Comparison of ENCODE assay signal across 2 cellular contexts in the genomic region with DNA sequence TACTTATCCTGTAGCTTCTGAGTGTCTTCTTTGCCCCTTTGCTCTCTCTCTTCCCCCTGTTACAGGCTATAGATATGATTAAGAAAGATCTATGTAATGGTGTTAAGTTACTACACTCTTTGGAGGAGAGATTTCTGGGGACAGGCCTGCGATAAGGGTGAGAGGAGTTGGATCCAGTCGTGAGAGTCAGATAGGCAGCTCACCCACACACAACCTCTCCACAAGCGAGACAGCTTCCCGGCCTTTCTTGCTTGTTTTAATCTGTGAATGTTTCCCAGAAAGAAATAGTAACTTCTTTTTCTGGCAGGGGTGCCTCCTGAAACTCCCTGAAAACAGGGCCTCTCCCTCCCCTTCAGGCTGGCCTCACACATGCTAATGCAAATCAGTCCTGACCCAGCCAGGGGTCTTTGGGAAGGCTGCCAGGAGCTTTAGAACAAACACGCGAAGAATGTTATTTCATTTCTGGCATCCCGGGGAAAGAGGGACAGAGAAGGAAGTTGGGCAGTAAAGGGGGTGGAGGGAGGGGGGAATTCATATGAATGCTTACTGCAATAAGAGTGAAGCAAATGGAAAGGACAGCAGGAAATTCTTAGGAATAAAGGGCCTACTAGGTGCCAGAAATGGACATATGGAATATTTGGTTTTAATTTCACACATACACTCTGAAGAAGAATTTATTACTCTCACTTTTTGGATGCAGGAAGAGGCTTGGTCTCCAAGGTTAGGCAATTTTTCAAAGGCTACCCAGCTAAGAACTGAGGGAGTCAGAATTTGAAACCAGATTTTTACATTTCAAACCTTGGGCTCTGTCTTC.
TF ChIP-seq lines count a peak whose summit lies in the region.

No MANE protein-coding gene starts in this region.

TF ChIP-seq in liver, 16 proteins besides CTCF, POLR2A, EP300 and RAD21 (continued from another document):
- TF ChIP-seq, protein P1, sequence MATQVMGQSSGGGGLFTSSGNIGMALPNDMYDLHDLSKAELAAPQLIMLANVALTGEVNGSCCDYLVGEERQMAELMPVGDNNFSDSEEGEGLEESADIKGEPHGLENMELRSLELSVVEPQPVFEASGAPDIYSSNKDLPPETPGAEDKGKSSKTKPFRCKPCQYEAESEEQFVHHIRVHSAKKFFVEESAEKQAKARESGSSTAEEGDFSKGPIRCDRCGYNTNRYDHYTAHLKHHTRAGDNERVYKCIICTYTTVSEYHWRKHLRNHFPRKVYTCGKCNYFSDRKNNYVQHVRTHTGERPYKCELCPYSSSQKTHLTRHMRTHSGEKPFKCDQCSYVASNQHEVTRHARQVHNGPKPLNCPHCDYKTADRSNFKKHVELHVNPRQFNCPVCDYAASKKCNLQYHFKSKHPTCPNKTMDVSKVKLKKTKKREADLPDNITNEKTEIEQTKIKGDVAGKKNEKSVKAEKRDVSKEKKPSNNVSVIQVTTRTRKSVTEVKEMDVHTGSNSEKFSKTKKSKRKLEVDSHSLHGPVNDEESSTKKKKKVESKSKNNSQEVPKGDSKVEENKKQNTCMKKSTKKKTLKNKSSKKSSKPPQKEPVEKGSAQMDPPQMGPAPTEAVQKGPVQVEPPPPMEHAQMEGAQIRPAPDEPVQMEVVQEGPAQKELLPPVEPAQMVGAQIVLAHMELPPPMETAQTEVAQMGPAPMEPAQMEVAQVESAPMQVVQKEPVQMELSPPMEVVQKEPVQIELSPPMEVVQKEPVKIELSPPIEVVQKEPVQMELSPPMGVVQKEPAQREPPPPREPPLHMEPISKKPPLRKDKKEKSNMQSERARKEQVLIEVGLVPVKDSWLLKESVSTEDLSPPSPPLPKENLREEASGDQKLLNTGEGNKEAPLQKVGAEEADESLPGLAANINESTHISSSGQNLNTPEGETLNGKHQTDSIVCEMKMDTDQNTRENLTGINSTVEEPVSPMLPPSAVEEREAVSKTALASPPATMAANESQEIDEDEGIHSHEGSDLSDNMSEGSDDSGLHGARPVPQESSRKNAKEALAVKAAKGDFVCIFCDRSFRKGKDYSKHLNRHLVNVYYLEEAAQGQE (IDR thresholded peaks at IDR 0.05): no peak
- TF ChIP-seq RXRA (IDR thresholded peaks at IDR 0.05): peak in 1 of 2 donors; percentile 20
- no peak for TF ChIP-seq JUND (IDR thresholded peaks at IDR 0.05)
- TF ChIP-seq NR2F2 (IDR thresholded peaks at IDR 0.05): peak; percentile 81
- no peak for TF ChIP-seq TAF1 (conservative IDR thresholded peaks at IDR 0.05)
- no peak for TF ChIP-seq HNF4G (IDR thresholded peaks at IDR 0.05)

TF ChIP-seq in HepG2, 621 proteins besides CTCF, POLR2A, EP300 and RAD21:
- TF ChIP-seq, protein P2, sequence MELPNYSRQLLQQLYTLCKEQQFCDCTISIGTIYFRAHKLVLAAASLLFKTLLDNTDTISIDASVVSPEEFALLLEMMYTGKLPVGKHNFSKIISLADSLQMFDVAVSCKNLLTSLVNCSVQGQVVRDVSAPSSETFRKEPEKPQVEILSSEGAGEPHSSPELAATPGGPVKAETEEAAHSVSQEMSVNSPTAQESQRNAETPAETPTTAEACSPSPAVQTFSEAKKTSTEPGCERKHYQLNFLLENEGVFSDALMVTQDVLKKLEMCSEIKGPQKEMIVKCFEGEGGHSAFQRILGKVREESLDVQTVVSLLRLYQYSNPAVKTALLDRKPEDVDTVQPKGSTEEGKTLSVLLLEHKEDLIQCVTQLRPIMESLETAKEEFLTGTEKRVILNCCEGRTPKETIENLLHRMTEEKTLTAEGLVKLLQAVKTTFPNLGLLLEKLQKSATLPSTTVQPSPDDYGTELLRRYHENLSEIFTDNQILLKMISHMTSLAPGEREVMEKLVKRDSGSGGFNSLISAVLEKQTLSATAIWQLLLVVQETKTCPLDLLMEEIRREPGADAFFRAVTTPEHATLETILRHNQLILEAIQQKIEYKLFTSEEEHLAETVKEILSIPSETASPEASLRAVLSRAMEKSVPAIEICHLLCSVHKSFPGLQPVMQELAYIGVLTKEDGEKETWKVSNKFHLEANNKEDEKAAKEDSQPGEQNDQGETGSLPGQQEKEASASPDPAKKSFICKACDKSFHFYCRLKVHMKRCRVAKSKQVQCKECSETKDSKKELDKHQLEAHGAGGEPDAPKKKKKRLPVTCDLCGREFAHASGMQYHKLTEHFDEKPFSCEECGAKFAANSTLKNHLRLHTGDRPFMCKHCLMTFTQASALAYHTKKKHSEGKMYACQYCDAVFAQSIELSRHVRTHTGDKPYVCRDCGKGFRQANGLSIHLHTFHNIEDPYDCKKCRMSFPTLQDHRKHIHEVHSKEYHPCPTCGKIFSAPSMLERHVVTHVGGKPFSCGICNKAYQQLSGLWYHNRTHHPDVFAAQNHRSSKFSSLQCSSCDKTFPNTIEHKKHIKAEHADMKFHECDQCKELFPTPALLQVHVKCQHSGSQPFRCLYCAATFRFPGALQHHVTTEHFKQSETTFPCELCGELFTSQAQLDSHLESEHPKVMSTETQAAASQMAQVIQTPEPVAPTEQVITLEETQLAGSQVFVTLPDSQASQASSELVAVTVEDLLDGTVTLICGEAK (IDR thresholded peaks at IDR 0.05): no peak
- TF ChIP-seq, protein P2 (CRISPR knock-in tag; IDR thresholded peaks at IDR 0.05): no peak
- no peak for TF ChIP-seq NAIF1 (CRISPR knock-in tag; IDR thresholded peaks at IDR 0.05; ENCODE audit: borderline replicate concordance)
- no peak for TF ChIP-seq PHF20 (CRISPR knock-in tag; IDR thresholded peaks at IDR 0.05)
- TF ChIP-seq ISL2 (CRISPR knock-in tag; IDR thresholded peaks at IDR 0.05): no peak
- TF ChIP-seq ZNF713 (CRISPR knock-in tag; IDR thresholded peaks at IDR 0.05): no peak
- no peak for TF ChIP-seq ZNF567 (CRISPR knock-in tag; IDR thresholded peaks at IDR 0.05; ENCODE audit: borderline replicate concordance)
- TF ChIP-seq, protein P3, sequence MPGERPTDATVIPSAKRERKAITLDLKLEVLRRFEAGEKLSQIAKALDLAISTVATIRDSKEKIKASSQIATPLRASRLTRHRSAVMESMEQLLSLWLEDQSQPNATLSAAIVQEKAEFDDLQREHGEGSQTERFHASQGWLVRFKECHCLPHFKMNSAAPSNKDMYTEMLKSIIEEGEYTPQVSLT (CRISPR knock-in tag; IDR thresholded peaks at IDR 0.05; ENCODE audit: borderline replicate concordance, low read depth): no peak
- TF ChIP-seq ZNF234 (CRISPR knock-in tag; conservative IDR thresholded peaks at IDR 0.05): no peak
- no peak for TF ChIP-seq SALL2 (CRISPR knock-in tag; IDR thresholded peaks at IDR 0.05)
- no peak for TF ChIP-seq TRIM24 (CRISPR knock-in tag; IDR thresholded peaks at IDR 0.05)
- TF ChIP-seq HCFC1 (IDR thresholded peaks at IDR 0.05; ENCODE audit: low read depth, low read length): no peak
- no peak for TF ChIP-seq ZNF773 (CRISPR knock-in tag; IDR thresholded peaks at IDR 0.05; ENCODE audit: borderline replicate concordance)
- TF ChIP-seq BCL6 (CRISPR knock-in tag; IDR thresholded peaks at IDR 0.05): no peak
- TF ChIP-seq, protein P4, sequence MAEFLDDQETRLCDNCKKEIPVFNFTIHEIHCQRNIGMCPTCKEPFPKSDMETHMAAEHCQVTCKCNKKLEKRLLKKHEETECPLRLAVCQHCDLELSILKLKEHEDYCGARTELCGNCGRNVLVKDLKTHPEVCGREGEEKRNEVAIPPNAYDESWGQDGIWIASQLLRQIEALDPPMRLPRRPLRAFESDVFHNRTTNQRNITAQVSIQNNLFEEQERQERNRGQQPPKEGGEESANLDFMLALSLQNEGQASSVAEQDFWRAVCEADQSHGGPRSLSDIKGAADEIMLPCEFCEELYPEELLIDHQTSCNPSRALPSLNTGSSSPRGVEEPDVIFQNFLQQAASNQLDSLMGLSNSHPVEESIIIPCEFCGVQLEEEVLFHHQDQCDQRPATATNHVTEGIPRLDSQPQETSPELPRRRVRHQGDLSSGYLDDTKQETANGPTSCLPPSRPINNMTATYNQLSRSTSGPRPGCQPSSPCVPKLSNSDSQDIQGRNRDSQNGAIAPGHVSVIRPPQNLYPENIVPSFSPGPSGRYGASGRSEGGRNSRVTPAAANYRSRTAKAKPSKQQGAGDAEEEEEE (CRISPR knock-in tag; IDR thresholded peaks at IDR 0.05; ENCODE audit: borderline replicate concordance): no peak
- TF ChIP-seq NFYC (CRISPR knock-in tag; IDR thresholded peaks at IDR 0.05): no peak
TF ChIP-seq in HepG2: peak in this region for 0.
